ENCODE assay signal across 15 cellular contexts in the genomic region with DNA sequence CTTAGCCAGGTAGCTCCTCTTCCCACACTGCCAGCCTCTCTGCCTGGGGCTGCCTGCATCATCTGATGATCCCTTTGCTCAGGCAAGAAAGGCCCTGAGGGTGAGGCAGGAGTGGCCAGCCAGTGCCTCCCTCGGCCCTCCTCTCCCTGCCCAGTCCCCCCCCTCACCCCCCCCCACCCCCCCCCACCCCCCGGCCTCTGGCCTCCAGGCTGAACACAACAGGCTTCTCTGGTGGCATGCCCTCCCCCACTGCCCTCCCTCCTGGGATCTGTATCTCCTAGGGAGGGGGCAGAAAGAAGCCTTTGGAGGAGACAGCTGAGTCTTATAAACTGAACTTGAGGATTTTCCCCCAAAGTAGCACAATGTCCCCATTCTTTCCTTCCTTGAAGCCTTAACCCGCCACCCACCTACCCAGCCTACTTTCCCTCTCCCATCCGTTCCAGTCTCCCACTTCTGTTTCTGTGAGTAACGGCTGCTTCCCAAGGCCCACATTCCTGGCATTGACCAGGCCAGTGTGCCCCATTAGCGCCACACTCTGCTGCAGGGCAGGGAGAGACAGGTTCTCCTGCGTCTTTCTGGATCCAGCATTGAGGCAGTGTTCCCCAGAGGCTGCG.
DNase-seq lines count a peak whose midpoint lies in the region; ATAC-seq and TF ChIP-seq lines count a peak whose summit lies in the region.
"Had no signal": no experiment of that assay in that cellular context is flagged by ENCODE, and none has a peak within 500 bp of the region (broad histone marks: within the 10 kb centered on the region; RNA-seq: fewer than 3 reads in every experiment).

No MANE protein-coding gene starts in this region.

- H4K20me1 ChIP-seq in neural progenitor cell (ENCODE audit: low read depth): no peaks in the 10 kb centered on the region

- H3K4me3 Mint-ChIP-seq in neural progenitor cell: no peak overlapping the region
- H3K4me3 Mint-ChIP-seq: mesothelial cell of epicardium had no signal

- H3K27ac ChIP-seq in neural progenitor cell: peak overlapping the region; percentile 50
- H3K27ac ChIP-seq in esophagus muscularis mucosa (replicated peaks in 1 of 4): peak overlapping the region in 2 of 4 donors; percentile 16 to 36
- H3K27ac ChIP-seq: hepatocyte had no signal

- H3K36me3 ChIP-seq in neural progenitor cell (no peaks in the 10 kb centered on the region), esophagus muscularis mucosa (peaks cover 0 to 7% (median 0%) of the 10 kb centered on the region in 4 donors)

- H2AFZ ChIP-seq in neural progenitor cell (replicated peaks): no peak overlapping the region
- H2AFZ ChIP-seq: hepatocyte had no signal

- DNase-seq in A172 (ENCODE audit: low spot score) (peak; percentile 7), RPMI7951 (ENCODE audit: low read depth) (peak; percentile 48), Right ventricle myocardium superior (no peak), neural progenitor cell (ENCODE audit: low spot score) (peak; percentile 43), NCI-H2227 (lab: John Stamatoyannopoulos, UW; ENCODE audit: unreplicated experiment) (no peak), HK-2 (ENCODE audit: unreplicated experiment) (no peak), esophagus muscularis mucosa (ENCODE audit: extremely low spot score) (no peak)
- DNase-seq: ACHN; activated CD8-positive, alpha-beta memory T cell treated with anti-CD3 and anti-CD28 coated beads, Interleukin-2, amount 50 U/mL, for 4 hours; HCEC 1CT; NCI-H1105; NCI-H510A treated with DMSO at 0.1 percent for 48 hours had no signal

- peak; percentile 31 for ATAC-seq in Right ventricle myocardium superior (ENCODE audit: poor library complexity)
- no peak for ATAC-seq in GM19463 (IDR thresholded peaks at IDR 0.05; ENCODE audit: unreplicated experiment)

- H3K79me2 ChIP-seq in neural progenitor cell (ENCODE audit: low read depth): no peaks in the 10 kb centered on the region
- H3K79me2 ChIP-seq: hepatocyte had no signal

- no peaks in the 10 kb centered on the region for H3K27me3 ChIP-seq in neural progenitor cell
- H3K27me3 ChIP-seq in esophagus muscularis mucosa: peaks cover 0 to 27% (median 0%) of the 10 kb centered on the region in 4 donors
- H3K27me3 ChIP-seq: hepatocyte had no signal

- TF ChIP-seq EP300 in esophagus muscularis mucosa (IDR thresholded peaks at IDR 0.05): no peak

- H3K36me3 Mint-ChIP-seq in neural progenitor cell: no peaks in the 10 kb centered on the region
- H3K36me3 Mint-ChIP-seq: mesothelial cell of epicardium had no signal

- TF ChIP-seq CTCF in neural progenitor cell (IDR thresholded peaks at IDR 0.05): no peak
- no peak for TF ChIP-seq CTCF in esophagus muscularis mucosa (IDR thresholded peaks at IDR 0.05)

- peak overlapping the region; percentile 68 for H3K4me2 ChIP-seq in neural progenitor cell
- H3K4me2 ChIP-seq: hepatocyte had no signal

- intact Hi-C loops in Right ventricle myocardium superior (cut with DNase I): no loop called here
- intact Hi-C loops in esophagus muscularis mucosa (cut with DNase I): no loop called here

- H3K27me3 Mint-ChIP-seq in neural progenitor cell (ENCODE audit: insufficient read depth, low read depth): peaks cover 17% of the 10 kb centered on the region

- peaks cover 31% of the 10 kb centered on the region for H3K4me1 Mint-ChIP-seq in neural progenitor cell

- H3K9me3 ChIP-seq in neural progenitor cell (ENCODE audit: low read depth) (no peaks in the 10 kb centered on the region), esophagus muscularis mucosa (no peaks in the 10 kb centered on the region)

- no peaks in the 10 kb centered on the region for H3K9me3 Mint-ChIP-seq in neural progenitor cell
- H3K9me3 Mint-ChIP-seq: mesothelial cell of epicardium had no signal

- H3K4me3 ChIP-seq in neural progenitor cell: no peak overlapping the region
- H3K4me3 ChIP-seq in esophagus muscularis mucosa: no peak overlapping the region
- H3K4me3 ChIP-seq: hepatocyte had no signal

- H3F3A ChIP-seq in neural progenitor cell (ENCODE audit: low read depth): peaks cover 17% of the 10 kb centered on the region

- no peak overlapping the region for H3K27ac Mint-ChIP-seq in neural progenitor cell
- H3K27ac Mint-ChIP-seq: mesothelial cell of epicardium had no signal

- TF ChIP-seq POLR2A in esophagus muscularis mucosa (IDR thresholded peaks at IDR 0.05; ENCODE audit: low read depth): no peak

- peaks cover 29% of the 10 kb centered on the region for H3K4me1 ChIP-seq in neural progenitor cell
- peaks cover 6 to 11% (median 10%) of the 10 kb centered on the region in 4 donors for H3K4me1 ChIP-seq in esophagus muscularis mucosa

- no peak overlapping the region for H3K9ac ChIP-seq in neural progenitor cell

- WGBS in esophagus muscularis mucosa: 72% methylated on average over 8 of the region's 8 CpGs

Comparison
In these comparisons a context has a peak if more than half of its experiments do, and no peak if none do; other contexts are left out.
1. DNase-seq: peak in A172 (single experiment), RPMI7951 (single experiment) and neural progenitor cell (single experiment); none in Right ventricle myocardium superior (single experiment), NCI-H2227 (single experiment), HK-2 (single experiment) and esophagus muscularis mucosa (single experiment).